1 cellular context compared by ENCODE assay signal in the genomic region with DNA sequence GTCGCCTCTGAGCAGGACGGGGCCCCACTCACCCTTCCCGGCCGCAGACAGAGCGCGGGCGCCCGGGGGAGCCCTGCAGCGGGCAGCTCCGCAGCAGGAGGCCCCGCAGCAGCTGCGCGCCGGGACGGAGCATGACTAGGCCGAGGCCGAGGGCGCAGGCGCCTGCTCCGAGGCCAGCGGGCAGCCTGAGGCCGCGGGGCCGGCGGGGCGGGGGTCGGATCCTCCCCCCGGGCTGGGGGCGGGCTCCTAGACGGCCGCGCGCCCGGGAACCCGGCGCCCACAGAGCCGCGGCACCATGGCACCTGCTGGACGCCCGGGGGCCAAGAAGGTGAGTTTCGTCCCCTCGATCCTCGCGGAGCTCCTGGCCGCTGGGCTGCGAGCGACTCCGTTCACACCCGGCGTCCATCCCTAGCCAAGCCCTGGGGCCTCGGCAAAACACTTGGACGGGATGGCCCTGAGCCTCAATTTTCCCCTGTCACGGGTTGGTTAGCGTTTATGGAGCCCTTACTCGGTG.
TF ChIP-seq lines count a peak whose summit lies in the region.

A gene with protein sequence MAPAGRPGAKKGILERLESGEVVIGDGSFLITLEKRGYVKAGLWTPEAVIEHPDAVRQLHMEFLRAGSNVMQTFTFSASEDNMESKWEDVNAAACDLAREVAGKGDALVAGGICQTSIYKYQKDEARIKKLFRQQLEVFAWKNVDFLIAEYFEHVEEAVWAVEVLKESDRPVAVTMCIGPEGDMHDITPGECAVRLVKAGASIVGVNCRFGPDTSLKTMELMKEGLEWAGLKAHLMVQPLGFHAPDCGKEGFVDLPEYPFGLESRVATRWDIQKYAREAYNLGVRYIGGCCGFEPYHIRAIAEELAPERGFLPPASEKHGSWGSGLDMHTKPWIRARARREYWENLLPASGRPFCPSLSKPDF (plus strand): TSS at position 280 of the 514 bp plus-strand sequence. CDS start 16 bp downstream, at position 296.
A gene (minus strand): TSS at position 187 of the 514 bp plus-strand sequence. CDS start 54 bp downstream, at position 133.

TF ChIP-seq in H1, 55 proteins besides CTCF, POLR2A, EP300 and RAD21:
- TF ChIP-seq FOSL1 (IDR thresholded peaks at IDR 0.05; ENCODE audit: insufficient read depth, low read depth, low read length) (no peak), ZNF274 (IDR thresholded peaks at IDR 0.05; ENCODE audit: borderline replicate concordance, extremely low read depth, low read length) (no peak), CTBP2 (IDR thresholded peaks at IDR 0.05; ENCODE audit: borderline replicate concordance, insufficient read depth, insufficient read length, low read length) (no peak), TAF1 (IDR thresholded peaks at IDR 0.05; ENCODE audit: low read depth, low read length) (no peak), TEAD4 (IDR thresholded peaks at IDR 0.05; ENCODE audit: low read depth, low read length) (no peak), GABPA (IDR thresholded peaks at IDR 0.05; ENCODE audit: borderline replicate concordance, insufficient read depth, low read length) (no peak), CHD1 (IDR thresholded peaks at IDR 0.05; ENCODE audit: low read depth, low read length) (no peak), SIX5 (IDR thresholded peaks at IDR 0.05; ENCODE audit: low read depth, low read length) (no peak), KDM4A (IDR thresholded peaks at IDR 0.05; ENCODE audit: low read depth, low read length, severe bottlenecking) (no peak), JUND (IDR thresholded peaks at IDR 0.05; ENCODE audit: low read length) (no peak), CREB1 (IDR thresholded peaks at IDR 0.05) (no peak), EGR1 (IDR thresholded peaks at IDR 0.05; ENCODE audit: borderline replicate concordance, low read depth, low read length) (no peak), SIRT6 (IDR thresholded peaks at IDR 0.05; ENCODE audit: low read length) (no peak), CBX8 (IDR thresholded peaks at IDR 0.05; ENCODE audit: borderline replicate concordance, low read depth, low read length) (no peak), SP4 (IDR thresholded peaks at IDR 0.05; ENCODE audit: low read length) (no peak), EZH2 (IDR thresholded peaks at IDR 0.05; ENCODE audit: low read depth, low read length, severe bottlenecking) (no peak), TAF7 (optimal IDR thresholded peaks at IDR 0.05; ENCODE audit: borderline replicate concordance, low read depth, low read length) (no peak)
- TF ChIP-seq, protein P1, sequence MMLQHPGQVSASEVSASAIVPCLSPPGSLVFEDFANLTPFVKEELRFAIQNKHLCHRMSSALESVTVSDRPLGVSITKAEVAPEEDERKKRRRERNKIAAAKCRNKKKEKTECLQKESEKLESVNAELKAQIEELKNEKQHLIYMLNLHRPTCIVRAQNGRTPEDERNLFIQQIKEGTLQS (IDR thresholded peaks at IDR 0.05; ENCODE audit: insufficient read depth, low read depth, low read length) = no peak
